In the genomic region with DNA sequence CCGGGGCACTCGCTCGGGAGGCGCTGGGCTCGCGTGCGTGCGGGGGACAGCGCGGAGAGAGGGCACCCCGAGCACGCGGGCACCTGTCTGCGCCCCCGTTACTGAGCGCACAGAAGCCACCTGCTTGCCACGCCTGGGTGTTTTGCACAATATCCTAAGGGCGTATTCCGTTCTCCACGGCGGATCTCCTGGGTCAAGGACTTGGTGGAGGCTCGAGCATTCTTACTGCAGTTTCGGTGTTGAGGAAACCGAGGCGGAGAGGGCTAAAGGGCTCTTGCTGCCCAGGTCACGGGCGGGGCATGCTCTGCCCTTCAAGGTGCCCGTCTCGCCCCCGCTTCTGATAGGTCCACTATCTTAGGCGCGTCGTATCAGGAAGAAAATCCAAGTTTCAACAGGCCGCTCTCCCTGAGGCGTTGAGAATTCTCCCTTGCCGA, we compare ENCODE assay signal across 8 cellular contexts. TPM values are rescaled to one million over a fixed set of nuclear protein-coding genes. Genes with fewer than 3 reads are reported as not detected.
A peak's percentile ranks its signal among the peaks of the same experiment; 100 is the strongest.
DNase-seq lines count a peak whose midpoint lies in the region; ATAC-seq and TF ChIP-seq lines count a peak whose summit lies in the region.

No MANE protein-coding gene starts in this region.

- peaks cover 19% of the 10 kb centered on the region for H3K4me1 ChIP-seq in osteoblast (ENCODE audit: insufficient read depth, low read length)

- H3K4me3 ChIP-seq in foreskin fibroblast (ENCODE audit: low read depth in 1 of 2, low read length in 2 of 2) (peak overlapping the region; percentile 54 to 77), osteoblast (ENCODE audit: insufficient read depth, low read length) (peak overlapping the region; percentile 85)

- no peaks in the 10 kb centered on the region for H3K36me3 ChIP-seq in osteoblast (ENCODE audit: insufficient read depth, low read length)

- H3K27ac ChIP-seq in VCaP (peak overlapping the region; percentile 85), osteoblast (ENCODE audit: low read depth, low read length) (no peak overlapping the region)

- H2AFZ ChIP-seq in osteoblast (ENCODE audit: low read length), result peak overlapping the region; percentile 94

- peak; percentile 66 for DNase-seq in G401 (ENCODE audit: low spot score)
- DNase-seq in foreskin fibroblast, result no peak
- DNase-seq in osteoblast (ENCODE audit: insufficient read length, low spot score, missing footprints), result peak; percentile 53

- peaks cover under 1% of the 10 kb centered on the region for H3K9me3 ChIP-seq in osteoblast (ENCODE audit: low read depth, low read length)

- ATAC-seq in HG03064 (IDR thresholded peaks at IDR 0.05; ENCODE audit: low read depth, unreplicated experiment) (peak; percentile 22), HG02870 (IDR thresholded peaks at IDR 0.05; ENCODE audit: unreplicated experiment) (no peak), HG03520 (IDR thresholded peaks at IDR 0.05; ENCODE audit: unreplicated experiment) (no peak), GM18517 (IDR thresholded peaks at IDR 0.05; ENCODE audit: unreplicated experiment) (no peak)

- H3K79me2 ChIP-seq in osteoblast (ENCODE audit: insufficient read depth, low read length), result no peaks in the 10 kb centered on the region

- peak overlapping the region; percentile 96 for H3K4me2 ChIP-seq in osteoblast (ENCODE audit: insufficient read depth, low read length)

- H4K20me1 ChIP-seq in osteoblast (ENCODE audit: insufficient read depth, low read length), result no peaks in the 10 kb centered on the region

- TF ChIP-seq CTCF in VCaP (conservative IDR thresholded peaks at IDR 0.05) (no peak), foreskin fibroblast (IDR thresholded peaks at IDR 0.05; ENCODE audit: low read depth, low read length) (no peak), osteoblast (IDR thresholded peaks at IDR 0.05; ENCODE audit: extremely low read depth, low read depth, low read length) (no peak)

- no peaks in the 10 kb centered on the region for H3K27me3 ChIP-seq in osteoblast (ENCODE audit: insufficient read depth, low read length)

- in situ Hi-C loops in G401 (cut with HindIII; ENCODE audit: low sequenced_read_pairs), result no loop called here

RNA-seq across cellular contexts. Expression of a gene that starts 0.5 kb away (rescaled TPM):
- 12.9 and 18.9 TPM in 2 replicates for total RNA-seq in G401 (2014; rRNA removed; shearing (Covaris generic))
- total RNA-seq in osteoblast, result 10.1 and 11.5 TPM in 2 replicates

Comparison
In these comparisons a context has a peak if more than half of its experiments do, and no peak if none do; other contexts are left out.
1. DNase-seq: peak in G401 (single experiment) and osteoblast (single experiment); none in foreskin fibroblast (0 of 2).